16 cellular contexts compared by ENCODE assay signal in the genomic region with DNA sequence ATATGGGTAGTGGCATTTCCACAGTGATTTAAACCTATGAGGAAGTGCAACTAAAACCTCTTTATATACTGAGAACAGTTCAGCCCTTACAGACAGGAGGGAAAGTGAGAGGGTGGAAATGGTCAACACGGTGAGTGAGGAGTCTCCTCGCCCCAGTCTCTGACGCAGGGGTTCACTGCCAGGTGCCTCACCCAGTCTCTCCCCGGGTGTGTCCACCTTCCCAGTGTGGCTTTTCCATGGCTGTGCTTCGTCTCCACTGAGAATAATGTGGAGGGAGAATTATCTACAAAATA.
DNase-seq lines count a peak whose midpoint lies in the region; ATAC-seq and TF ChIP-seq lines count a peak whose summit lies in the region.
"Had no signal": no experiment of that assay in that cellular context is flagged by ENCODE, and none has a peak within 500 bp of the region (broad histone marks: within the 10 kb centered on the region; RNA-seq: fewer than 3 reads in every experiment).

No MANE protein-coding gene starts in this region.

- peaks cover 21 to 45% of the 10 kb centered on the region in 2 donors for H3K4me1 Mint-ChIP-seq in stimulated activated naive B cell treated with anti-CD40 and anti-IgM and Interleukin-4, amounts not matched to agents 10 μg/mL and 1 μg/mL and 100 μg/mL, for 72 hours
- no peaks in the 10 kb centered on the region for H3K4me1 Mint-ChIP-seq in GM23338
- H3K4me1 Mint-ChIP-seq: activated CD4-positive, alpha-beta T cell treated with anti-CD3 and anti-CD28 coated beads for 36 hours had no signal

- no peaks in the 10 kb centered on the region for H3F3A ChIP-seq in GM23338 (replicated peaks; ENCODE audit: low read depth)

- H3K4me3 ChIP-seq in GM23338: no peak overlapping the region
- H3K4me3 ChIP-seq: dorsolateral prefrontal cortex, skin epidermis, thoracic aorta had no signal

- H3K4me2 ChIP-seq in GM23338: no peak overlapping the region

- no peaks in the 10 kb centered on the region for H3K9me2 ChIP-seq in GM23338 (ENCODE audit: insufficient read depth)

- ATAC-seq in HG03095 (IDR thresholded peaks at IDR 0.05; ENCODE audit: unreplicated experiment) (peak; percentile 79), GM23338 (no peak)
- peak; percentile 98 to 99 for ATAC-seq in stimulated activated naive B cell treated with anti-CD40 and anti-IgM and Interleukin-4, amounts not matched to agents 10 μg/mL and 1 μg/mL and 100 μg/mL, for 72 hours (replicated peaks)
- ATAC-seq: activated CD4-positive, alpha-beta T cell treated with anti-CD3 and anti-CD28 coated beads for 36 hours; PC-3 had no signal

- H3K4me1 ChIP-seq in GM23338 (ENCODE audit: insufficient read depth): no peaks in the 10 kb centered on the region

- no peaks in the 10 kb centered on the region for H3K27me3 Mint-ChIP-seq in stimulated activated naive B cell treated with anti-CD40 and anti-IgM and Interleukin-4, amounts not matched to agents 10 μg/mL and 1 μg/mL and 100 μg/mL, for 72 hours
- H3K27me3 Mint-ChIP-seq in GM23338 (ENCODE audit: insufficient read depth, low read depth, poor library complexity): peaks cover 85% of the 10 kb centered on the region

- no peaks in the 10 kb centered on the region; the same call in none of the 2 replicates for H4K20me1 ChIP-seq in GM23338 (replicated peaks; ENCODE audit: insufficient read depth)

- H3K27me3 ChIP-seq in GM23338 (ENCODE audit: insufficient read depth): peaks cover 100% of the 10 kb centered on the region
- H3K27me3 ChIP-seq: neutrophil had no signal

- no peak overlapping the region for H3K27ac ChIP-seq in GM23338 (ENCODE audit: low read depth)
- H3K27ac ChIP-seq: 22Rv1, dorsolateral prefrontal cortex, neutrophil, thoracic aorta had no signal

- peaks cover 24 to 34% of the 10 kb centered on the region in 2 donors for H3K9me3 Mint-ChIP-seq in stimulated activated naive B cell treated with anti-CD40 and anti-IgM and Interleukin-4, amounts not matched to agents 10 μg/mL and 1 μg/mL and 100 μg/mL, for 72 hours
- H3K9me3 Mint-ChIP-seq in GM23338: 0 out of 3 replicates have a peak, but pooled peaks cover 2% of the 10 kb centered on the region
- H3K9me3 Mint-ChIP-seq: activated T-helper 2 cell treated with anti-CD3 and anti-CD28 coated beads, Interferon-gamma antibody, Interleukin-2, Interleukin-4, amounts not matched to agents 10 μg/mL and 5 μg/mL and 100 μg/mL, durations not matched to agents 14 hours and 24 hours and 36 hours had no signal

- no peak for TF ChIP-seq CTCF in GM23338 (conservative IDR thresholded peaks at IDR 0.05; ENCODE audit: low read depth in 2 of 2)

- peak; percentile 29 for DNase-seq in SIG-M5 treated with dmso at 0.1 percent for 504 hours (lab: John Stamatoyannopoulos, UW; ENCODE audit: unreplicated experiment)
- DNase-seq in SIG-M5 (lab: John Stamatoyannopoulos, UW): no peak
- peak; percentile 80 for DNase-seq in NOMO-1 treated with DMSO at 0.1 percent for 48 hours (lab: John Stamatoyannopoulos, UW; ENCODE audit: unreplicated experiment)
- DNase-seq in stimulated activated naive B cell treated with anti-CD40 and anti-IgM and Interleukin-4, amounts not matched to agents 10 μg/mL and 1 μg/mL and 100 μg/mL, for 72 hours: peak; percentile 47
- DNase-seq in middle frontal gyrus (ENCODE audit: extremely low spot score, low spot score): no peak
- DNase-seq in GM23338 (ENCODE audit: low spot score): no peak
- no peak for DNase-seq in NCI-H1417 (lab: John Stamatoyannopoulos, UW)
- DNase-seq: activated CD4-positive, alpha-beta T cell treated with anti-CD3 and anti-CD28 coated beads for 36 hours; dorsolateral prefrontal cortex; PC-3 had no signal

- H3K36me3 ChIP-seq in GM23338 (ENCODE audit: insufficient read depth): no peaks in the 10 kb centered on the region
- H3K36me3 ChIP-seq: neutrophil, thoracic aorta had no signal

- peak overlapping the region; percentile 31 to 66 for H3K4me3 Mint-ChIP-seq in stimulated activated naive B cell treated with anti-CD40 and anti-IgM and Interleukin-4, amounts not matched to agents 10 μg/mL and 1 μg/mL and 100 μg/mL, for 72 hours
- no peak overlapping the region for H3K4me3 Mint-ChIP-seq in GM23338
- H3K4me3 Mint-ChIP-seq: activated CD4-positive, alpha-beta T cell treated with anti-CD3 and anti-CD28 coated beads for 36 hours had no signal

- no peak overlapping the region for H2AFZ ChIP-seq in GM23338

- peak overlapping the region; percentile 94 for H3K27ac Mint-ChIP-seq in stimulated activated naive B cell treated with anti-CD40 and anti-IgM and Interleukin-4, amounts not matched to agents 10 μg/mL and 1 μg/mL and 100 μg/mL, for 72 hours
- H3K27ac Mint-ChIP-seq in GM23338: no peak overlapping the region; the same call in 1 of the 2 replicates
- H3K27ac Mint-ChIP-seq: activated CD4-positive, alpha-beta T cell treated with anti-CD3 and anti-CD28 coated beads for 36 hours; activated T-helper 2 cell treated with anti-CD3 and anti-CD28 coated beads, Interferon-gamma antibody, Interleukin-2, Interleukin-4, amounts not matched to agents 10 μg/mL and 5 μg/mL and 100 μg/mL, durations not matched to agents 14 hours and 24 hours and 36 hours had no signal

- no peaks in the 10 kb centered on the region for H3K79me2 ChIP-seq in GM23338 (replicated peaks; ENCODE audit: insufficient read depth)

- H3K36me3 Mint-ChIP-seq in stimulated activated naive B cell treated with anti-CD40 and anti-IgM and Interleukin-4, amounts not matched to agents 10 μg/mL and 1 μg/mL and 100 μg/mL, for 72 hours: peaks cover 22 to 53% of the 10 kb centered on the region in 2 donors
- no peaks in the 10 kb centered on the region for H3K36me3 Mint-ChIP-seq in GM23338 (ENCODE audit: low read depth)

TF ChIP-seq in GM23338, 12 proteins besides CTCF, POLR2A, EP300 and RAD21 (continues in another document):
- TF ChIP-seq ZNF114 (CRISPR knock-in tag; IDR thresholded peaks at IDR 0.05) (no peak), ZNF331 (CRISPR knock-in tag; IDR thresholded peaks at IDR 0.05; ENCODE audit: low read depth) (no peak), EZH2phosphoT487 (IDR thresholded peaks at IDR 0.05; ENCODE audit: unreplicated experiment) (no peak), EZH2 (IDR thresholded peaks at IDR 0.05; ENCODE audit: low read depth, unreplicated experiment) (no peak), CREB1 (CRISPR knock-in tag; IDR thresholded peaks at IDR 0.05; ENCODE audit: low read depth) (no peak), JUNB (IDR thresholded peaks at IDR 0.05; ENCODE audit: unreplicated experiment) (no peak), STAT1 (IDR thresholded peaks at IDR 0.05; ENCODE audit: unreplicated experiment) (no peak), POLR2AphosphoS5 (IDR thresholded peaks at IDR 0.05; ENCODE audit: low read depth) (no peak), NANOG (IDR thresholded peaks at IDR 0.05; ENCODE audit: borderline replicate concordance) (no peak)
- TF ChIP-seq, protein P1, sequence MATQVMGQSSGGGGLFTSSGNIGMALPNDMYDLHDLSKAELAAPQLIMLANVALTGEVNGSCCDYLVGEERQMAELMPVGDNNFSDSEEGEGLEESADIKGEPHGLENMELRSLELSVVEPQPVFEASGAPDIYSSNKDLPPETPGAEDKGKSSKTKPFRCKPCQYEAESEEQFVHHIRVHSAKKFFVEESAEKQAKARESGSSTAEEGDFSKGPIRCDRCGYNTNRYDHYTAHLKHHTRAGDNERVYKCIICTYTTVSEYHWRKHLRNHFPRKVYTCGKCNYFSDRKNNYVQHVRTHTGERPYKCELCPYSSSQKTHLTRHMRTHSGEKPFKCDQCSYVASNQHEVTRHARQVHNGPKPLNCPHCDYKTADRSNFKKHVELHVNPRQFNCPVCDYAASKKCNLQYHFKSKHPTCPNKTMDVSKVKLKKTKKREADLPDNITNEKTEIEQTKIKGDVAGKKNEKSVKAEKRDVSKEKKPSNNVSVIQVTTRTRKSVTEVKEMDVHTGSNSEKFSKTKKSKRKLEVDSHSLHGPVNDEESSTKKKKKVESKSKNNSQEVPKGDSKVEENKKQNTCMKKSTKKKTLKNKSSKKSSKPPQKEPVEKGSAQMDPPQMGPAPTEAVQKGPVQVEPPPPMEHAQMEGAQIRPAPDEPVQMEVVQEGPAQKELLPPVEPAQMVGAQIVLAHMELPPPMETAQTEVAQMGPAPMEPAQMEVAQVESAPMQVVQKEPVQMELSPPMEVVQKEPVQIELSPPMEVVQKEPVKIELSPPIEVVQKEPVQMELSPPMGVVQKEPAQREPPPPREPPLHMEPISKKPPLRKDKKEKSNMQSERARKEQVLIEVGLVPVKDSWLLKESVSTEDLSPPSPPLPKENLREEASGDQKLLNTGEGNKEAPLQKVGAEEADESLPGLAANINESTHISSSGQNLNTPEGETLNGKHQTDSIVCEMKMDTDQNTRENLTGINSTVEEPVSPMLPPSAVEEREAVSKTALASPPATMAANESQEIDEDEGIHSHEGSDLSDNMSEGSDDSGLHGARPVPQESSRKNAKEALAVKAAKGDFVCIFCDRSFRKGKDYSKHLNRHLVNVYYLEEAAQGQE (IDR thresholded peaks at IDR 0.05; ENCODE audit: unreplicated experiment): no peak
- TF ChIP-seq, protein P2, sequence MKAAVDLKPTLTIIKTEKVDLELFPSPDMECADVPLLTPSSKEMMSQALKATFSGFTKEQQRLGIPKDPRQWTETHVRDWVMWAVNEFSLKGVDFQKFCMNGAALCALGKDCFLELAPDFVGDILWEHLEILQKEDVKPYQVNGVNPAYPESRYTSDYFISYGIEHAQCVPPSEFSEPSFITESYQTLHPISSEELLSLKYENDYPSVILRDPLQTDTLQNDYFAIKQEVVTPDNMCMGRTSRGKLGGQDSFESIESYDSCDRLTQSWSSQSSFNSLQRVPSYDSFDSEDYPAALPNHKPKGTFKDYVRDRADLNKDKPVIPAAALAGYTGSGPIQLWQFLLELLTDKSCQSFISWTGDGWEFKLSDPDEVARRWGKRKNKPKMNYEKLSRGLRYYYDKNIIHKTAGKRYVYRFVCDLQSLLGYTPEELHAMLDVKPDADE (IDR thresholded peaks at IDR 0.05): no peak

Comparison
In these comparisons a context has a peak if more than half of its experiments do, and no peak if none do; other contexts are left out.
1. DNase-seq: peak in SIG-M5 treated with dmso at 0.1 percent for 504 hours (single experiment), NOMO-1 treated with DMSO at 0.1 percent for 48 hours (single experiment) and stimulated activated naive B cell treated with anti-CD40 and anti-IgM and Interleukin-4, amounts not matched to agents 10 μg/mL and 1 μg/mL and 100 μg/mL, for 72 hours (single experiment); none in SIG-M5 (single experiment), middle frontal gyrus (single experiment), GM23338 (single experiment) and NCI-H1417 (0 of 3).